Comparison of ENCODE assay signal across 8 cellular contexts in the genomic region with DNA sequence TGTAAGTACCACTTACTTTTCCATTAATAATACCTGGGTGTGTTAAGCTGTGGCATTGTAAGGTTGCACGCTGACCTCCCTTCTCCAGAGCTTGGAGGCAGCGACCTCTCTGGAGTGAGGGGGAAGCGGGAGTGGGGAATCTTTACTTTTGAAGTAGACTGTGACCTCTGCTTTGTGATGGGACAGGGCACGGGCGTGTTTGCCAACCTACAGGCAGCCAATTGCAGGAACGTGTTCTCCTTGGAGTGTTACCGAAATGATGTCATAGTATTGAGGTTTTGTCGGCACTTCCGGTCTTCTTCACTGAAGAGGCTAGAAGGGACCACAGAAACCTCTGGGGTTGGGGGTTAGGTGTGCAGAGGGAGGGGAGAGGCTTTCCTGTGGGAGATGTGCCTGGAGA. TPM values are rescaled to one million over a fixed set of nuclear protein-coding genes. Genes with fewer than 3 reads are reported as not detected.
DNase-seq lines count a peak whose midpoint lies in the region; ATAC-seq and TF ChIP-seq lines count a peak whose summit lies in the region.

No MANE protein-coding gene starts in this region.

- no peak overlapping the region for H3K27ac Mint-ChIP-seq in activated B cell treated with CpG ODN at 0.5 μM for 24 hours

- H3K27me3 ChIP-seq in left ventricle myocardium inferior (ENCODE audit: low read depth), result no peaks in the 10 kb centered on the region

- intact Hi-C loops in activated B cell treated with CpG ODN at 0.5 μM for 24 hours (cut with micrococcal nuclease) (no loop called here), left ventricle myocardium inferior (cut with micrococcal nuclease) (loop anchor here (5.0 to 10.0 kb wide), 2 partner anchors 155 to 262 kb away; no protein-coding TSS in a partner anchor), sciatic nerve (cut with DNase I) (loop anchor here (5.0 kb wide), 1 partner anchor 255 kb away; no protein-coding TSS in a partner anchor)

- no peaks in the 10 kb centered on the region for H3K9me3 ChIP-seq in left ventricle myocardium inferior (replicated peaks)

- DNase-seq in NCI-H748 (lab: John Stamatoyannopoulos, UW; ENCODE audit: unreplicated experiment) (peak; percentile 40), NCI-H748 treated with DMSO at 0.1 percent for 48 hours (lab: John Stamatoyannopoulos, UW) (no peak), activated B cell treated with CpG ODN at 0.5 μM for 24 hours (no peak), left ventricle myocardium inferior (peak; percentile 22), sciatic nerve (ENCODE audit: low spot score) (no peak)

- peaks cover 18% of the 10 kb centered on the region for H3K27me3 Mint-ChIP-seq in activated B cell treated with CpG ODN at 0.5 μM for 24 hours

- peaks cover 12% of the 10 kb centered on the region for H3K4me1 Mint-ChIP-seq in activated B cell treated with CpG ODN at 0.5 μM for 24 hours

- H3K36me3 Mint-ChIP-seq in activated B cell treated with CpG ODN at 0.5 μM for 24 hours (ENCODE audit: low read depth), result peaks cover 4% of the 10 kb centered on the region

- no peak for TF ChIP-seq CTCF in activated B cell treated with CpG ODN at 0.5 μM for 24 hours (IDR thresholded peaks at IDR 0.05)
- no peak for TF ChIP-seq CTCF in left ventricle myocardium inferior (IDR thresholded peaks at IDR 0.05; ENCODE audit: borderline replicate concordance)

- H3K9me3 Mint-ChIP-seq in activated B cell treated with CpG ODN at 0.5 μM for 24 hours, result no peaks in the 10 kb centered on the region

- H3K4me3 ChIP-seq in left ventricle myocardium inferior, result peak overlapping the region; percentile 95

- ATAC-seq in activated B cell treated with CpG ODN at 0.5 μM for 24 hours (ENCODE audit: low read depth), result no peak
- ATAC-seq in sciatic nerve, result peak; percentile 29
- ATAC-seq in HG02798 (IDR thresholded peaks at IDR 0.05; ENCODE audit: poor library complexity, unreplicated experiment), result no peak
- ATAC-seq in HG02852 (IDR thresholded peaks at IDR 0.05; ENCODE audit: unreplicated experiment), result no peak
- no peak for ATAC-seq in HG02623 (IDR thresholded peaks at IDR 0.05; ENCODE audit: unreplicated experiment)

- CTCF ChIA-PET in activated B cell treated with CpG ODN at 0.5 μM for 24 hours (lab: Charles Lee), result no interaction called here

- H3K27ac ChIP-seq in left ventricle myocardium inferior (replicated peaks), result peak overlapping the region; percentile 86

- peaks cover 40% of the 10 kb centered on the region for H3K4me1 ChIP-seq in left ventricle myocardium inferior

- H3K36me3 ChIP-seq in left ventricle myocardium inferior, result no peaks in the 10 kb centered on the region

- POLR2A ChIA-PET in activated B cell treated with CpG ODN at 0.5 μM for 24 hours (lab: Charles Lee), result no interaction called here

- peak overlapping the region; percentile 73 for H3K4me3 Mint-ChIP-seq in activated B cell treated with CpG ODN at 0.5 μM for 24 hours

RNA-seq across cellular contexts. Expression of a gene that starts 2.1 kb away (rescaled TPM):
- total RNA-seq in activated B cell treated with CpG ODN at 0.5 μM for 24 hours (0.76 and 0.89 TPM in 2 replicates), left ventricle myocardium inferior (39.6 TPM), sciatic nerve (49.3 TPM)

Comparison
In these comparisons a context has a peak if more than half of its experiments do, and no peak if none do; other contexts are left out.
1. DNase-seq: peak in NCI-H748 (single experiment) and left ventricle myocardium inferior (single experiment); none in NCI-H748 treated with DMSO at 0.1 percent for 48 hours (single experiment), activated B cell treated with CpG ODN at 0.5 μM for 24 hours (single experiment) and sciatic nerve (single experiment).
2. RNA of a gene that starts 2.1 kb away (total RNA-seq): 49.3 TPM in sciatic nerve (single experiment) and 39.6 TPM in left ventricle myocardium inferior (single experiment); 0.76 to 0.89 TPM in activated B cell treated with CpG ODN at 0.5 μM for 24 hours; every median in the first group is over 10 times any median in the second.